8 cellular contexts compared by ENCODE assay signal in genomic region chr3:67653425-67654098, GRCh38. TPM values are rescaled to one million over a fixed set of nuclear protein-coding genes. Genes with fewer than 3 reads are reported as not detected.
DNase-seq lines count a peak whose midpoint lies in the region; TF ChIP-seq lines count a peak whose summit lies in the region.

No MANE protein-coding gene starts in this region.

- TF ChIP-seq CTCF in HFF-Myc (IDR thresholded peaks at IDR 0.05; ENCODE audit: low read depth, low read length, missing control alignments): no peak

- H3K27ac ChIP-seq in caudate nucleus (ENCODE audit: low read depth, low read length): peak overlapping the region; percentile 88
- peak overlapping the region; percentile 94 for H3K27ac ChIP-seq in mesodermal cell (ENCODE audit: low read depth, low read length, severe bottlenecking)

- DNase-seq in NCI-H82 (lab: John Stamatoyannopoulos, UW) (peak; percentile 18), NCI-H82 treated with DMSO at 0.1 percent for 48 hours (lab: John Stamatoyannopoulos, UW; ENCODE audit: unreplicated experiment) (no peak), HFF-Myc (ENCODE audit: extremely low read depth, low read depth) (no peak), MV-4-11 (lab: John Stamatoyannopoulos, UW) (peak; percentile 39), caudate nucleus (lab: John Stamatoyannopoulos, UW) (peak in 2 of 61 donors; percentile 40 to 56), NCI-H345 (lab: John Stamatoyannopoulos, UW) (no peak)
- no peak for DNase-seq in activated CD4-positive, CD25-positive, alpha-beta regulatory T cell treated with anti-CD3 and anti-CD28 coated beads, Interleukin-2, amount 50 U/mL, for 72 hours

- WGBS in mesodermal cell (ENCODE audit: insufficient coverage in 2 of 2), 2 experiments: 14 to 50% methylated on average over 3 to 4 of the region's 8 CpGs

- H3K4me1 ChIP-seq in mesodermal cell (ENCODE audit: control insufficient read depth, insufficient read depth, low read length, poor library complexity, severe bottlenecking): peaks cover 5% of the 10 kb centered on the region

- no peaks in the 10 kb centered on the region for H3K36me3 ChIP-seq in mesodermal cell (ENCODE audit: control insufficient read depth, insufficient read depth, low read length)

- H3K4me3 ChIP-seq in HFF-Myc (replicated peaks; ENCODE audit: low read depth, low read length) (peak overlapping the region; percentile 71), mesodermal cell (ENCODE audit: extremely low read depth, insufficient read depth, low read length, poor library complexity, severe bottlenecking) (peak overlapping the region; percentile 66)

- H3K9me3 ChIP-seq in mesodermal cell (ENCODE audit: control insufficient read depth, low read length): peaks cover 5% of the 10 kb centered on the region

RNA-seq across cellular contexts. Expression of gene SUCLG2, which starts 0.8 kb away (rescaled TPM):
- 37.3 TPM for polyA plus RNA-seq in mesodermal cell (2013, experiment 1 of 2)
- 39.7 TPM for polyA plus RNA-seq in mesodermal cell (2013, experiment 2 of 2)

Comparison
In these comparisons a context has a peak if more than half of its experiments do, and no peak if none do; other contexts are left out.
1. DNase-seq: peak in NCI-H82 (single experiment) and MV-4-11 (single experiment); none in NCI-H82 treated with DMSO at 0.1 percent for 48 hours (single experiment), HFF-Myc (single experiment), activated CD4-positive, CD25-positive, alpha-beta regulatory T cell treated with anti-CD3 and anti-CD28 coated beads, Interleukin-2, amount 50 U/mL, for 72 hours (single experiment) and NCI-H345 (single experiment).